ENCODE assay signal across 17 cellular contexts in genomic region chrY:8807648-8808408, GRCh38.
DNase-seq lines count a peak whose midpoint lies in the region; TF ChIP-seq lines count a peak whose summit lies in the region.
"Had no signal": no experiment of that assay in that cellular context is flagged by ENCODE, and none has a peak within 500 bp of the region (broad histone marks: within the 10 kb centered on the region; RNA-seq: fewer than 3 reads in every experiment).

No MANE protein-coding gene starts in this region.

- intact Hi-C loops in esophagus muscularis mucosa (cut with DNase I): no loop called here

- H3K27me3 ChIP-seq in esophagus muscularis mucosa: no peaks in the 10 kb centered on the region

- no CpG with 5 or more reads among the region's 5 CpGs for WGBS in esophagus muscularis mucosa

- peak; percentile 29 for DNase-seq in AG10803 (ENCODE audit: low read depth)
- peak; percentile 2 for DNase-seq in HCEC 1CT
- DNase-seq in myocyte (ENCODE audit: low read depth): peak; percentile 36
- DNase-seq in GM20000 (ENCODE audit: low spot score): no peak
- no peak for DNase-seq in esophagus muscularis mucosa (ENCODE audit: extremely low spot score)
- no peak for DNase-seq in substantia nigra (lab: John Stamatoyannopoulos, UW)
- DNase-seq in NCI-H128 (lab: John Stamatoyannopoulos, UW; ENCODE audit: unreplicated experiment): no peak
- DNase-seq: GOT3, NCI-H1417 treated with DMSO at 0.1 percent for 48 hours, NCI-H2029 treated with DMSO at 0.1 percent for 48 hours, NCI-H510A treated with DMSO at 0.1 percent for 48 hours, OCI-M1 had no signal

- H3K4me1 ChIP-seq in esophagus muscularis mucosa: no peaks in the 10 kb centered on the region

- TF ChIP-seq POLR2A in esophagus muscularis mucosa (IDR thresholded peaks at IDR 0.05; ENCODE audit: low read depth): no peak

- no peaks in the 10 kb centered on the region for H3K36me3 ChIP-seq in esophagus muscularis mucosa

- H3K4me3 ChIP-seq in AG10803 (ENCODE audit: low read length) (no peak overlapping the region), esophagus muscularis mucosa (no peak overlapping the region)
- H3K4me3 ChIP-seq: GM12878, K562 had no signal

- TF ChIP-seq EP300 in esophagus muscularis mucosa (IDR thresholded peaks at IDR 0.05): no peak

- TF ChIP-seq CTCF in AG10803 (conservative IDR thresholded peaks at IDR 0.05; ENCODE audit: low read length) (peak; percentile 56), VCaP (conservative IDR thresholded peaks at IDR 0.05) (peak; percentile 73), GM20000 (IDR thresholded peaks at IDR 0.05; ENCODE audit: extremely low read depth, missing control alignments) (no peak), esophagus muscularis mucosa (IDR thresholded peaks at IDR 0.05) (peak in 1 of 3 experiments; percentile 40)

- H3K27ac ChIP-seq in VCaP: no peak overlapping the region
- H3K27ac ChIP-seq in esophagus muscularis mucosa (replicated peaks in 1 of 4): no peak overlapping the region
- H3K27ac ChIP-seq in substantia nigra (ENCODE audit: low read depth, low read length, poor library complexity, severe bottlenecking): no peak overlapping the region
- H3K27ac ChIP-seq: C4-2B, RWPE1 had no signal

- H3K9me3 ChIP-seq in esophagus muscularis mucosa: no peaks in the 10 kb centered on the region

Comparison
In these comparisons a context has a peak if more than half of its experiments do, and no peak if none do; other contexts are left out.
1. DNase-seq: peak in AG10803 (single experiment), HCEC 1CT (single experiment) and myocyte (single experiment); none in GM20000 (single experiment), esophagus muscularis mucosa (single experiment), substantia nigra (0 of 49) and NCI-H128 (single experiment).